In the genomic region with DNA sequence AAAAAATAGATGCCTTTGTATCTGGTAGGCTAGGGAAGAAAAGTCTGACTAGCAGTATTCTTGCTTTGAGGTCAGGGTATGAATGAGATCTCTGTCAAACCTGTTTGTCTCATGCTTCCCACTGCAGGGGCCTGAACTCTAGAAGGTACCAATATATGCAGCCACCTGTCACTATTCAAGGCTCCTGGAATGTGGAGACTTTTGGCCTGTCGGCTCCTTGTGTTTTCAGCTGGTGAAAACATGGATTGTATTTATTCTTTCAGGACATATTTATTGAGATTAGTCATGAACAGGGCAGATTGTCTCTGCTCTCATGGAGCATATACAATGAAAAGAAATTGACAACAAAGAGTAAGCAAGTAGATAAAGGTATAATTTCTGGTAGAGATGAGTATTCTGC, we compare ENCODE assay signal across 21 cellular contexts.
DNase-seq lines count a peak whose midpoint lies in the region; ATAC-seq, FAIRE-seq and TF ChIP-seq lines count a peak whose summit lies in the region.
"Had no signal": no experiment of that assay in that cellular context is flagged by ENCODE, and none has a peak within 500 bp of the region (broad histone marks: within the 10 kb centered on the region; RNA-seq: fewer than 3 reads in every experiment).

No MANE protein-coding gene starts in this region.

- H4K91ac ChIP-seq in trophoblast cell (ENCODE audit: low read depth, low read length) = no peak overlapping the region

- no peak overlapping the region for H3K4me3 Mint-ChIP-seq in astrocyte (ENCODE audit: unreplicated experiment)
- no peak overlapping the region for H3K4me3 Mint-ChIP-seq in stimulated activated effector memory CD8-positive, alpha-beta T cell treated with anti-CD3 and anti-CD28 coated beads, Interleukin-12 subunit alpha, Interleukin-12 subunit beta, amount 100 ng/mL, for 72 hours
- H3K4me3 Mint-ChIP-seq: activated CD4-positive, alpha-beta memory T cell treated with anti-CD3 and anti-CD28 coated beads for 36 hours; activated naive CD4-positive, alpha-beta T cell treated with anti-CD3 and anti-CD28 coated beads, Interleukin-2, amount 10 ng/mL, durations not matched to agents 7 days and 5 days; activated T-cell treated with anti-CD3 and anti-CD28 coated beads, Interleukin-2, amount 50 U/mL, for 24 hours had no signal

- H4K12ac ChIP-seq in trophoblast cell (ENCODE audit: low read depth, low read length) = no peak overlapping the region

- H3K9ac ChIP-seq in astrocyte (ENCODE audit: low read length) (no peak overlapping the region), trophoblast cell (ENCODE audit: low read length) (no peak overlapping the region)
- H3K9ac ChIP-seq: BLaER1 treated with 17β-estradiol and CSF1 and Interleukin-3, amounts not matched to agents 10 nM and 100 nM; parathyroid adenoma had no signal

- H3K9me3 ChIP-seq in astrocyte (ENCODE audit: insufficient read depth, low read depth, low read length) = no peaks in the 10 kb centered on the region
- no peaks in the 10 kb centered on the region for H3K9me3 ChIP-seq in trophoblast cell (ENCODE audit: insufficient read depth, low read depth, low read length)
- H3K9me3 ChIP-seq: A549, colonic mucosa had no signal

- H3K4me1 ChIP-seq in astrocyte (ENCODE audit: insufficient read depth, low read length) = no peaks in the 10 kb centered on the region
- H3K4me1 ChIP-seq in trophoblast cell (ENCODE audit: control insufficient read depth in 1 of 2, insufficient read depth in 2 of 2, low read length in 2 of 2) = no peaks in the 10 kb centered on the region
- H3K4me1 ChIP-seq: A549, colonic mucosa, parathyroid adenoma had no signal

- H2AFZ ChIP-seq in astrocyte (ENCODE audit: low read depth, low read length) = no peak overlapping the region
- H2AFZ ChIP-seq in trophoblast cell (ENCODE audit: insufficient read depth, low read length, poor library complexity) = no peak overlapping the region
- H2AFZ ChIP-seq: parathyroid adenoma had no signal

- no peak overlapping the region for H3K23ac ChIP-seq in trophoblast cell (ENCODE audit: low read length)

- DNase-seq in NCI-H510A treated with DMSO at 0.1 percent for 48 hours (lab: John Stamatoyannopoulos, UW) (peak; percentile 28), NCI-H510A (lab: John Stamatoyannopoulos, UW) (no peak), HCEC 1CT (peak; percentile 38), astrocyte (ENCODE audit: low read depth) (peak; percentile 43), trophoblast cell (peak; percentile 19 to 41), RWPE1 (ENCODE audit: low spot score) (no peak)
- DNase-seq in stimulated activated effector memory CD8-positive, alpha-beta T cell treated with anti-CD3 and anti-CD28 coated beads, Interleukin-12 subunit alpha, Interleukin-12 subunit beta, amount 100 ng/mL, for 72 hours (ENCODE audit: low spot score in 2 of 2) = no peak
- DNase-seq: activated CD4-positive, alpha-beta memory T cell treated with anti-CD3 and anti-CD28 coated beads for 36 hours; activated naive CD4-positive, alpha-beta T cell treated with anti-CD3 and anti-CD28 coated beads, Interleukin-2, amount 10 ng/mL, durations not matched to agents 7 days and 5 days; activated T-cell treated with anti-CD3 and anti-CD28 coated beads, Interleukin-2, amount 50 U/mL, for 24 hours; colonic mucosa; hippocampal formation; MV-4-11; NCI-H524; small intestine; stimulated activated CD4-positive, alpha-beta T cell treated with anti-CD3 and anti-CD28 coated beads, Interleukin-4, amount 100 ng/mL, for 1 hour had no signal

- H3K36me3 ChIP-seq in astrocyte (ENCODE audit: insufficient read depth, low read length) (no peaks in the 10 kb centered on the region), trophoblast cell (ENCODE audit: control insufficient read depth in 1 of 2, insufficient read depth in 2 of 2, low read length in 2 of 2) (no peaks in the 10 kb centered on the region)
- H3K36me3 ChIP-seq: colonic mucosa had no signal

- H3K79me2 ChIP-seq in astrocyte (ENCODE audit: insufficient read depth, low read length) (no peaks in the 10 kb centered on the region), trophoblast cell (ENCODE audit: control insufficient read depth, insufficient read depth, low read length, poor library complexity) (no peaks in the 10 kb centered on the region)
- H3K79me2 ChIP-seq: parathyroid adenoma had no signal

- CTCF ChIA-PET in RWPE1 (lab: Yijun Ruan, JAX) = interaction anchor here (0.6 to 0.8 kb wide), 3 partner anchors 23 to 360 kb away, joined by 4 to 6 read pairs (median 6); no protein-coding TSS in a partner anchor

- no peaks in the 10 kb centered on the region for H4K20me1 ChIP-seq in astrocyte (ENCODE audit: insufficient read depth, low read length)

- FAIRE-seq in astrocyte (lab: Jason Lieb, UNC) = no peak
- FAIRE-seq: A549, D721Med, small intestine had no signal

- no peaks in the 10 kb centered on the region for H3K9me3 Mint-ChIP-seq in astrocyte (ENCODE audit: unreplicated experiment)
- H3K9me3 Mint-ChIP-seq in stimulated activated effector memory CD8-positive, alpha-beta T cell treated with anti-CD3 and anti-CD28 coated beads, Interleukin-12 subunit alpha, Interleukin-12 subunit beta, amount 100 ng/mL, for 72 hours = no peaks in the 10 kb centered on the region
- H3K9me3 Mint-ChIP-seq: activated CD4-positive, alpha-beta memory T cell treated with anti-CD3 and anti-CD28 coated beads for 36 hours; activated naive CD4-positive, alpha-beta T cell treated with anti-CD3 and anti-CD28 coated beads, Interleukin-2, amount 10 ng/mL, durations not matched to agents 7 days and 5 days; activated T-cell treated with anti-CD3 and anti-CD28 coated beads, Interleukin-2, amount 50 U/mL, for 24 hours had no signal

- H3K14ac ChIP-seq in trophoblast cell (ENCODE audit: low read length) = no peak overlapping the region

- H3K27ac Mint-ChIP-seq in astrocyte (ENCODE audit: unreplicated experiment) = no peak overlapping the region
- no peak overlapping the region for H3K27ac Mint-ChIP-seq in stimulated activated effector memory CD8-positive, alpha-beta T cell treated with anti-CD3 and anti-CD28 coated beads, Interleukin-12 subunit alpha, Interleukin-12 subunit beta, amount 100 ng/mL, for 72 hours
- H3K27ac Mint-ChIP-seq: activated CD4-positive, alpha-beta memory T cell treated with anti-CD3 and anti-CD28 coated beads for 36 hours; activated T-cell treated with anti-CD3 and anti-CD28 coated beads, Interleukin-2, amount 50 U/mL, for 24 hours had no signal

- no peak for TF ChIP-seq CTCF in astrocyte (IDR thresholded peaks at IDR 0.05; ENCODE audit: insufficient read depth, low read depth, low read length)
- TF ChIP-seq CTCF in RWPE1 (conservative IDR thresholded peaks at IDR 0.05; ENCODE audit: low read depth) = no peak

- POLR2A ChIA-PET in RWPE1 (lab: Yijun Ruan, JAX; ENCODE audit: low non-redundant PET) = no interaction called here

- no peaks in the 10 kb centered on the region for H3K27me3 Mint-ChIP-seq in astrocyte (ENCODE audit: low read depth, unreplicated experiment)
- H3K27me3 Mint-ChIP-seq: activated CD4-positive, alpha-beta memory T cell treated with anti-CD3 and anti-CD28 coated beads for 36 hours; activated naive CD4-positive, alpha-beta T cell treated with anti-CD3 and anti-CD28 coated beads, Interleukin-2, amount 10 ng/mL, durations not matched to agents 7 days and 5 days; activated T-cell treated with anti-CD3 and anti-CD28 coated beads, Interleukin-2, amount 50 U/mL, for 24 hours had no signal

- no peak overlapping the region for H2BK120ac ChIP-seq in trophoblast cell (ENCODE audit: insufficient read depth, low read length, poor library complexity)

- H3K27me3 ChIP-seq in astrocyte (ENCODE audit: insufficient read depth, low read length) (no peaks in the 10 kb centered on the region), trophoblast cell (ENCODE audit: insufficient read depth, low read length) (no peaks in the 10 kb centered on the region)
- H3K27me3 ChIP-seq: BLaER1 treated with 17β-estradiol and CSF1 and Interleukin-3, amounts not matched to agents 10 nM and 100 nM; colonic mucosa had no signal

- H3K4me3 ChIP-seq in astrocyte (ENCODE audit: insufficient read depth, low read depth, low read length) = no peak overlapping the region
- H3K4me3 ChIP-seq in trophoblast cell (ENCODE audit: low read depth, low read length) = no peak overlapping the region
- H3K4me3 ChIP-seq: A549; BLaER1 treated with 17β-estradiol and CSF1 and Interleukin-3, amounts not matched to agents 10 nM and 100 nM; colonic mucosa had no signal

- no peak overlapping the region for H3K4ac ChIP-seq in trophoblast cell (ENCODE audit: low read depth, low read length)

- no peak overlapping the region for H2BK12ac ChIP-seq in trophoblast cell (ENCODE audit: low read length)

- no peak overlapping the region for H3K27ac ChIP-seq in astrocyte (ENCODE audit: low read depth, low read length)
- H3K27ac ChIP-seq in trophoblast cell (ENCODE audit: low read depth, low read length) = no peak overlapping the region
- H3K27ac ChIP-seq in RWPE1 = no peak overlapping the region
- H3K27ac ChIP-seq: A549; BLaER1 treated with 17β-estradiol and CSF1 and Interleukin-3, amounts not matched to agents 10 nM and 100 nM; colonic mucosa; parathyroid adenoma had no signal

- no peak overlapping the region for H3K18ac ChIP-seq in trophoblast cell (ENCODE audit: low read length)

- H3K36me3 Mint-ChIP-seq in astrocyte (ENCODE audit: low read depth, unreplicated experiment) = no peaks in the 10 kb centered on the region
- no peaks in the 10 kb centered on the region for H3K36me3 Mint-ChIP-seq in stimulated activated effector memory CD8-positive, alpha-beta T cell treated with anti-CD3 and anti-CD28 coated beads, Interleukin-12 subunit alpha, Interleukin-12 subunit beta, amount 100 ng/mL, for 72 hours
- H3K36me3 Mint-ChIP-seq: activated CD4-positive, alpha-beta memory T cell treated with anti-CD3 and anti-CD28 coated beads for 36 hours had no signal

- peaks cover 21% of the 10 kb centered on the region for H3K4me1 Mint-ChIP-seq in astrocyte (ENCODE audit: low read depth, unreplicated experiment)
- peaks cover 65% of the 10 kb centered on the region for H3K4me1 Mint-ChIP-seq in stimulated activated effector memory CD8-positive, alpha-beta T cell treated with anti-CD3 and anti-CD28 coated beads, Interleukin-12 subunit alpha, Interleukin-12 subunit beta, amount 100 ng/mL, for 72 hours

- ATAC-seq in GM21529 (IDR thresholded peaks at IDR 0.05; ENCODE audit: unreplicated experiment) = no peak
- no peak for ATAC-seq in stimulated activated effector memory CD8-positive, alpha-beta T cell treated with anti-CD3 and anti-CD28 coated beads, Interleukin-12 subunit alpha, Interleukin-12 subunit beta, amount 100 ng/mL, for 72 hours

- WGBS in trophoblast cell (ENCODE audit: extremely low coverage, insufficient coverage, insufficient read length) = no CpG with 5 or more reads among the region's 1 CpG

- no peak overlapping the region for H2BK5ac ChIP-seq in trophoblast cell (ENCODE audit: low read depth, low read length, poor library complexity)

- H4K8ac ChIP-seq in trophoblast cell (ENCODE audit: low read depth, low read length) = no peak overlapping the region

- H3K79me1 ChIP-seq in trophoblast cell (ENCODE audit: low read length) = no peaks in the 10 kb centered on the region

- H3K4me2 ChIP-seq in astrocyte (ENCODE audit: low read length) (no peak overlapping the region), trophoblast cell (ENCODE audit: low read length) (no peak overlapping the region)
- H3K4me2 ChIP-seq: A549; BLaER1 treated with 17β-estradiol and CSF1 and Interleukin-3, amounts not matched to agents 10 nM and 100 nM had no signal

- no peak overlapping the region for H2AK5ac ChIP-seq in trophoblast cell (ENCODE audit: low read length)

Comparison
In these comparisons a context has a peak if more than half of its experiments do, and no peak if none do; other contexts are left out.
1. DNase-seq: peak in NCI-H510A treated with DMSO at 0.1 percent for 48 hours (single experiment), HCEC 1CT (single experiment), astrocyte (single experiment) and trophoblast cell (2 of 2); none in NCI-H510A (single experiment), RWPE1 (single experiment) and stimulated activated effector memory CD8-positive, alpha-beta T cell treated with anti-CD3 and anti-CD28 coated beads, Interleukin-12 subunit alpha, Interleukin-12 subunit beta, amount 100 ng/mL, for 72 hours (0 of 2).